Comparison of ENCODE assay signal across 10 cellular contexts in genomic region chr3:30648670-30649357, GRCh38. TPM values are rescaled to one million over a fixed set of nuclear protein-coding genes. Genes with fewer than 3 reads are reported as not detected.
DNase-seq lines count a peak whose midpoint lies in the region; ATAC-seq and TF ChIP-seq lines count a peak whose summit lies in the region.
"Had no signal": no experiment of that assay in that cellular context is flagged by ENCODE, and none has a peak within 500 bp of the region (broad histone marks: within the 10 kb centered on the region; RNA-seq: fewer than 3 reads in every experiment).

No MANE protein-coding gene starts in this region.

- peak overlapping the region; percentile 22 to 75 for H2BK12ac ChIP-seq in mesenchymal stem cell (ENCODE audit: low read length in 2 of 2)

- H3K4me3 ChIP-seq in left ventricle myocardium inferior (no peak overlapping the region), mesenchymal stem cell (ENCODE audit: insufficient read depth in 1 of 2, low read depth in 1 of 2, low read length in 2 of 2) (no peak overlapping the region), upper lobe of right lung (no peak overlapping the region)

- TF ChIP-seq CTCF in left ventricle myocardium inferior (IDR thresholded peaks at IDR 0.05; ENCODE audit: borderline replicate concordance) = no peak
- no peak for TF ChIP-seq CTCF in upper lobe of right lung (IDR thresholded peaks at IDR 0.05)

- no peak overlapping the region for H2BK15ac ChIP-seq in mesenchymal stem cell (ENCODE audit: low read depth, poor library complexity, severe bottlenecking)

- H3K36me3 Mint-ChIP-seq in activated naive CD4-positive, alpha-beta T cell treated with anti-CD3 and anti-CD28 coated beads, Interleukin-2, amount 50 U/mL, for 72 hours = peaks cover 58 to 68% of the 10 kb centered on the region in 2 donors

- no peak overlapping the region for H3K23ac ChIP-seq in mesenchymal stem cell (ENCODE audit: low read length in 2 of 2)

- H3K27me3 ChIP-seq in left ventricle myocardium inferior (ENCODE audit: low read depth) = no peaks in the 10 kb centered on the region
- no peaks in the 10 kb centered on the region for H3K27me3 ChIP-seq in mesenchymal stem cell (ENCODE audit: control insufficient read depth in 1 of 2, insufficient read depth in 1 of 2, low read length in 2 of 2)
- no peaks in the 10 kb centered on the region for H3K27me3 ChIP-seq in upper lobe of right lung

- no peak overlapping the region for H2AK5ac ChIP-seq in mesenchymal stem cell (ENCODE audit: low read length, severe bottlenecking)

- peak overlapping the region; percentile 62 for H4K8ac ChIP-seq in mesenchymal stem cell (ENCODE audit: low read length)

- no peak overlapping the region for H3K9ac ChIP-seq in mesenchymal stem cell (ENCODE audit: low read length)

- peaks cover 92% of the 10 kb centered on the region for H3K36me3 ChIP-seq in left ventricle myocardium inferior
- peaks cover 20 to 97% of the 10 kb centered on the region in 2 experiments for H3K36me3 ChIP-seq in mesenchymal stem cell (ENCODE audit: control insufficient read depth in 1 of 2, insufficient read depth in 2 of 2, low read depth in 1 of 2, low read length in 2 of 2)
- peaks cover 88% of the 10 kb centered on the region for H3K36me3 ChIP-seq in upper lobe of right lung

- no peak overlapping the region for H2AFZ ChIP-seq in mesenchymal stem cell (ENCODE audit: low read depth, low read length)

- intact Hi-C loops in left ventricle myocardium inferior (cut with micrococcal nuclease) = no loop called here
- intact Hi-C loops in cardiac septum (cut with DNase I) = no loop called here
- intact Hi-C loops in upper lobe of right lung (cut with DNase I) = no loop called here

- H3K27ac ChIP-seq in left ventricle myocardium inferior (replicated peaks) (peak overlapping the region; percentile 70), mesenchymal stem cell (ENCODE audit: low read length, poor library complexity, severe bottlenecking) (no peak overlapping the region), upper lobe of right lung (peak overlapping the region; percentile 52)

- H3K4me2 ChIP-seq in mesenchymal stem cell (ENCODE audit: low read length, poor library complexity, severe bottlenecking) = no peak overlapping the region

- H2BK120ac ChIP-seq in mesenchymal stem cell (ENCODE audit: low read depth, low read length) = peak overlapping the region; percentile 78

- H3K9me3 ChIP-seq in left ventricle myocardium inferior (replicated peaks) (no peaks in the 10 kb centered on the region), mesenchymal stem cell (ENCODE audit: control insufficient read depth, low read length) (no peaks in the 10 kb centered on the region), upper lobe of right lung (no peaks in the 10 kb centered on the region)

- peak overlapping the region in 1 of 2 experiments; percentile 51 for H3K4ac ChIP-seq in mesenchymal stem cell (ENCODE audit: low read depth in 1 of 2, low read length in 2 of 2)

- peak overlapping the region; percentile 64 to 100 for H3K27ac Mint-ChIP-seq in activated naive CD4-positive, alpha-beta T cell treated with anti-CD3 and anti-CD28 coated beads, Interleukin-2, amount 50 U/mL, for 72 hours

- ATAC-seq in activated naive CD4-positive, alpha-beta T cell treated with anti-CD3 and anti-CD28 coated beads, Interleukin-2, amount 50 U/mL, for 72 hours = no peak
- peak; percentile 30 for ATAC-seq in upper lobe of right lung
- ATAC-seq in HG03025 (IDR thresholded peaks at IDR 0.05; ENCODE audit: low FRiP score, unreplicated experiment) = no peak
- ATAC-seq in HG03439 (IDR thresholded peaks at IDR 0.05; ENCODE audit: unreplicated experiment) = no peak

- H3K18ac ChIP-seq in mesenchymal stem cell (ENCODE audit: low read depth in 1 of 2, low read length in 2 of 2) = peak overlapping the region; percentile 66 to 87

- H3K9me3 Mint-ChIP-seq in activated naive CD4-positive, alpha-beta T cell treated with anti-CD3 and anti-CD28 coated beads, Interleukin-2, amount 50 U/mL, for 72 hours = peaks cover 0 to 4% of the 10 kb centered on the region in 2 donors

- 98% methylated on average over 4 of the region's 5 CpGs for WGBS in mesenchymal stem cell

- no peak overlapping the region for H3K14ac ChIP-seq in mesenchymal stem cell (ENCODE audit: low read length in 2 of 2)

- H2BK5ac ChIP-seq in mesenchymal stem cell (ENCODE audit: low read depth, low read length, poor library complexity, severe bottlenecking) = no peak overlapping the region

- no peak for DNase-seq in left ventricle myocardium inferior
- no peak for DNase-seq in cardiac septum (ENCODE audit: low spot score)
- DNase-seq in activated naive CD4-positive, alpha-beta T cell treated with anti-CD3 and anti-CD28 coated beads, Interleukin-2, amount 50 U/mL, for 72 hours (ENCODE audit: low spot score in 2 of 2) = no peak
- no peak for DNase-seq in mesenchymal stem cell
- DNase-seq in upper lobe of right lung = no peak
- DNase-seq in ecto neural progenitor cell (ENCODE audit: low spot score) = no peak
- DNase-seq: activated CD4-positive, alpha-beta T cell treated with anti-CD3 and anti-CD28 coated beads, Interleukin-2, amount 50 U/mL, for 1 hour; NCI-H2081 had no signal

- H3K4me1 ChIP-seq in left ventricle myocardium inferior (peaks cover 82% of the 10 kb centered on the region), mesenchymal stem cell (ENCODE audit: control insufficient read depth, insufficient read depth, low read depth, low read length) (peaks cover 3% of the 10 kb centered on the region), upper lobe of right lung (peaks cover 65% of the 10 kb centered on the region)

- H3K79me1 ChIP-seq in mesenchymal stem cell (replicated peaks; ENCODE audit: low read length, poor library complexity, severe bottlenecking) = peaks cover 27% of the 10 kb centered on the region

- H4K91ac ChIP-seq in mesenchymal stem cell (ENCODE audit: low read length) = peak overlapping the region; percentile 70

RNA-seq across cellular contexts. Expression of gene TGFBR2, which starts 42.4 kb away (rescaled TPM):
- total RNA-seq in left ventricle myocardium inferior = 144 TPM
- total RNA-seq in cardiac septum = 66.7 TPM
- total RNA-seq in activated naive CD4-positive, alpha-beta T cell treated with anti-CD3 and anti-CD28 coated beads, Interleukin-2, amount 50 U/mL, for 72 hours = 10 to 100 TPM; 45.0 to 74.1 TPM
- 195 TPM for polyA plus RNA-seq in mesenchymal stem cell (2013, experiment 1 of 2)
- 202 TPM for polyA plus RNA-seq in mesenchymal stem cell (2013, experiment 2 of 2)
- 329 TPM for total RNA-seq in upper lobe of right lung
